1 cellular context compared by ENCODE assay signal in the genomic region with DNA sequence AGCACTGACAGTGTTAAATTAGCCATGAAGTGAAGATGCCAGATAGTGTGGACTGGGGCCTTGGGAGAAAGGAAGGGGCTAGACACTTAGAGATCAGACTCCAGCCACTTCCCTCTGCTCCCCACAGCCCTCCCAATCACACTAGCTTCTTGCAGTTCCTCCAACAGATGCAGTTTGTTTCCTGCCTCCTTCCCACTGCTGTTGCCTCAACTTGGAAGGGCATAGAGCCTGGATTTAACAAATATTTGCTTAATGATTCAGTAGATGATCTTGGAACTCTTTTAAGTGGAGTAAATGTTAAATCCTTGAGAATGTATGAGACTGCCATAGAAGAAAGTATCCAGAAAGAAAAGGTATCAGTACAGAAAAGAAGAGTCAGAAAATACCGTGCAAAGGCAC.
A peak's percentile ranks its signal among the peaks of the same experiment; 100 is the strongest.
TF ChIP-seq lines count a peak whose summit lies in the region.

No MANE protein-coding gene starts in this region.

TF ChIP-seq in HepG2, 621 proteins besides CTCF, POLR2A, EP300 and RAD21:
- TF ChIP-seq ZNF652 (CRISPR knock-in tag; IDR thresholded peaks at IDR 0.05; ENCODE audit: borderline replicate concordance, low read depth) = 0 out of 2 replicates have a peak, but pooled peaks have one; percentile 7
- no peak for TF ChIP-seq BRD4 (CRISPR knock-in tag; IDR thresholded peaks at IDR 0.05)
- peak; percentile 61 for TF ChIP-seq FOSL2 (CRISPR knock-in tag; IDR thresholded peaks at IDR 0.05)
- TF ChIP-seq MIXL1 (CRISPR knock-in tag; IDR thresholded peaks at IDR 0.05) = no peak
- TF ChIP-seq, protein P1, sequence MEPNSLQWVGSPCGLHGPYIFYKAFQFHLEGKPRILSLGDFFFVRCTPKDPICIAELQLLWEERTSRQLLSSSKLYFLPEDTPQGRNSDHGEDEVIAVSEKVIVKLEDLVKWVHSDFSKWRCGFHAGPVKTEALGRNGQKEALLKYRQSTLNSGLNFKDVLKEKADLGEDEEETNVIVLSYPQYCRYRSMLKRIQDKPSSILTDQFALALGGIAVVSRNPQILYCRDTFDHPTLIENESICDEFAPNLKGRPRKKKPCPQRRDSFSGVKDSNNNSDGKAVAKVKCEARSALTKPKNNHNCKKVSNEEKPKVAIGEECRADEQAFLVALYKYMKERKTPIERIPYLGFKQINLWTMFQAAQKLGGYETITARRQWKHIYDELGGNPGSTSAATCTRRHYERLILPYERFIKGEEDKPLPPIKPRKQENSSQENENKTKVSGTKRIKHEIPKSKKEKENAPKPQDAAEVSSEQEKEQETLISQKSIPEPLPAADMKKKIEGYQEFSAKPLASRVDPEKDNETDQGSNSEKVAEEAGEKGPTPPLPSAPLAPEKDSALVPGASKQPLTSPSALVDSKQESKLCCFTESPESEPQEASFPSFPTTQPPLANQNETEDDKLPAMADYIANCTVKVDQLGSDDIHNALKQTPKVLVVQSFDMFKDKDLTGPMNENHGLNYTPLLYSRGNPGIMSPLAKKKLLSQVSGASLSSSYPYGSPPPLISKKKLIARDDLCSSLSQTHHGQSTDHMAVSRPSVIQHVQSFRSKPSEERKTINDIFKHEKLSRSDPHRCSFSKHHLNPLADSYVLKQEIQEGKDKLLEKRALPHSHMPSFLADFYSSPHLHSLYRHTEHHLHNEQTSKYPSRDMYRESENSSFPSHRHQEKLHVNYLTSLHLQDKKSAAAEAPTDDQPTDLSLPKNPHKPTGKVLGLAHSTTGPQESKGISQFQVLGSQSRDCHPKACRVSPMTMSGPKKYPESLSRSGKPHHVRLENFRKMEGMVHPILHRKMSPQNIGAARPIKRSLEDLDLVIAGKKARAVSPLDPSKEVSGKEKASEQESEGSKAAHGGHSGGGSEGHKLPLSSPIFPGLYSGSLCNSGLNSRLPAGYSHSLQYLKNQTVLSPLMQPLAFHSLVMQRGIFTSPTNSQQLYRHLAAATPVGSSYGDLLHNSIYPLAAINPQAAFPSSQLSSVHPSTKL (CRISPR knock-in tag; IDR thresholded peaks at IDR 0.05) = peak; percentile 35; the same call in 1 of the 2 replicates
- TF ChIP-seq SOX13 (IDR thresholded peaks at IDR 0.05) = no peak
- 0 out of 4 replicates have a peak, but pooled peaks of 1 of the 2 experiments have one; percentile 4 for TF ChIP-seq SOX13 (CRISPR knock-in tag; conservative IDR thresholded peaks at IDR 0.05 in 1 of 2, IDR thresholded peaks at IDR 0.05 in 1 of 2)
- TF ChIP-seq NR3C1 (CRISPR knock-in tag; IDR thresholded peaks at IDR 0.05) = no peak
- TF ChIP-seq, protein P2, sequence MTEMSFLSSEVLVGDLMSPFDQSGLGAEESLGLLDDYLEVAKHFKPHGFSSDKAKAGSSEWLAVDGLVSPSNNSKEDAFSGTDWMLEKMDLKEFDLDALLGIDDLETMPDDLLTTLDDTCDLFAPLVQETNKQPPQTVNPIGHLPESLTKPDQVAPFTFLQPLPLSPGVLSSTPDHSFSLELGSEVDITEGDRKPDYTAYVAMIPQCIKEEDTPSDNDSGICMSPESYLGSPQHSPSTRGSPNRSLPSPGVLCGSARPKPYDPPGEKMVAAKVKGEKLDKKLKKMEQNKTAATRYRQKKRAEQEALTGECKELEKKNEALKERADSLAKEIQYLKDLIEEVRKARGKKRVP (CRISPR knock-in tag; IDR thresholded peaks at IDR 0.05) = peak in 1 of 2 experiments; percentile 10; a peak in 1 of 4 replicates
- TF ChIP-seq PPARG (CRISPR knock-in tag; conservative IDR thresholded peaks at IDR 0.05) = peak; percentile 70
- no peak for TF ChIP-seq HDAC6 (IDR thresholded peaks at IDR 0.05; ENCODE audit: low read depth, low read length)
